ENCODE assay signal across 11 cellular contexts in genomic region chr1:71593523-71593922, GRCh38.
DNase-seq lines count a peak whose midpoint lies in the region; TF ChIP-seq lines count a peak whose summit lies in the region.
"Had no signal": no experiment of that assay in that cellular context is flagged by ENCODE, and none has a peak within 500 bp of the region (broad histone marks: within the 10 kb centered on the region; RNA-seq: fewer than 3 reads in every experiment).

No MANE protein-coding gene starts in this region.

- H3K4me3 ChIP-seq in endodermal cell (ENCODE audit: low read length): no peak overlapping the region
- H3K4me3 ChIP-seq: thoracic aorta had no signal

- no peaks in the 10 kb centered on the region for H3K27me3 ChIP-seq in endodermal cell (ENCODE audit: control insufficient read depth, insufficient read depth, low read length, poor library complexity, severe bottlenecking)

- no peaks in the 10 kb centered on the region for H3K36me3 ChIP-seq in endodermal cell (ENCODE audit: control insufficient read depth, insufficient read depth, low read length)
- H3K36me3 ChIP-seq: thoracic aorta had no signal

- H3K27ac ChIP-seq in endodermal cell (ENCODE audit: low read depth, low read length): no peak overlapping the region
- H3K27ac ChIP-seq: thoracic aorta had no signal

- peak; percentile 69 for TF ChIP-seq CTCF in endodermal cell (conservative IDR thresholded peaks at IDR 0.05)
- TF ChIP-seq CTCF in GM13977 (IDR thresholded peaks at IDR 0.05; ENCODE audit: extremely low read depth, insufficient read depth, missing control alignments): no peak

- no peak overlapping the region for H3K9ac ChIP-seq in endodermal cell (ENCODE audit: extremely low read depth, low read length, poor library complexity, severe bottlenecking)

- peak; percentile 5 for DNase-seq in ACHN
- DNase-seq in GDM1 (lab: John Stamatoyannopoulos, UW): peak; percentile 3
- peak; percentile 58 for DNase-seq in MV-4-11 (lab: John Stamatoyannopoulos, UW)
- DNase-seq in endodermal cell: no peak
- DNase-seq in GM13977 (ENCODE audit: low spot score): no peak
- DNase-seq in DMS153 treated with DMSO at 0.1 percent for 48 hours (lab: John Stamatoyannopoulos, UW; ENCODE audit: unreplicated experiment): no peak
- no peak for DNase-seq in posterior cingulate gyrus
- DNase-seq in GF-D8 (lab: John Stamatoyannopoulos, UW): no peak
- DNase-seq: T-helper 17 cell had no signal

- no peaks in the 10 kb centered on the region for H3K4me1 ChIP-seq in endodermal cell (ENCODE audit: control insufficient read depth, insufficient read depth, low read length)

- no peaks in the 10 kb centered on the region for H3K4me1 Mint-ChIP-seq in endodermal cell
- H3K4me1 Mint-ChIP-seq: T-helper 17 cell had no signal

- no peaks in the 10 kb centered on the region for H3K9me3 ChIP-seq in endodermal cell (ENCODE audit: control insufficient read depth, low read length)
- H3K9me3 ChIP-seq: thoracic aorta had no signal

- H3K9me3 Mint-ChIP-seq in endodermal cell: no peaks in the 10 kb centered on the region
- H3K9me3 Mint-ChIP-seq: dendritic cell treated with granulocyte-macrophage colony-stimulating factor and Interleukin-4, amounts not matched to agents 40 ng/mL and 50 ng/mL, for 4 days had no signal

- in situ Hi-C loops in ACHN (cut with HindIII; ENCODE audit: low pct_ligation_motif_present, low pct_unique_long_range_greater_than_20kb, low sequenced_read_pairs) (no loop called here), GM13977 (cut with MboI; ENCODE audit: low pct_unique_long_range_greater_than_20kb, low sequenced_read_pairs, unreplicated experiment) (no loop called here)

- H3K27ac Mint-ChIP-seq in endodermal cell: no peak overlapping the region
- H3K27ac Mint-ChIP-seq: dendritic cell treated with granulocyte-macrophage colony-stimulating factor and Interleukin-4, amounts not matched to agents 40 ng/mL and 50 ng/mL, for 4 days; T-helper 17 cell had no signal

- H3K4me3 Mint-ChIP-seq in endodermal cell: no peak overlapping the region
- H3K4me3 Mint-ChIP-seq: dendritic cell treated with granulocyte-macrophage colony-stimulating factor and Interleukin-4, amounts not matched to agents 40 ng/mL and 50 ng/mL, for 4 days; T-helper 17 cell had no signal

- H3K36me3 Mint-ChIP-seq in endodermal cell (ENCODE audit: low read depth): no peaks in the 10 kb centered on the region

- no peaks in the 10 kb centered on the region for H3K27me3 Mint-ChIP-seq in endodermal cell (ENCODE audit: insufficient read depth)
- H3K27me3 Mint-ChIP-seq: dendritic cell treated with granulocyte-macrophage colony-stimulating factor and Interleukin-4, amounts not matched to agents 40 ng/mL and 50 ng/mL, for 4 days; T-helper 17 cell had no signal

- intact Hi-C loops in posterior cingulate gyrus (cut with DNase I): no loop called here

Comparison
In these comparisons a context has a peak if more than half of its experiments do, and no peak if none do; other contexts are left out.
1. DNase-seq: peak in ACHN (single experiment), GDM1 (single experiment) and MV-4-11 (single experiment); none in endodermal cell (single experiment), GM13977 (single experiment), DMS153 treated with DMSO at 0.1 percent for 48 hours (single experiment), posterior cingulate gyrus (0 of 10) and GF-D8 (single experiment).